Comparison of ENCODE assay signal across 24 cellular contexts in genomic region chr14:36667679-36668078, GRCh38. TPM values are rescaled to one million over a fixed set of nuclear protein-coding genes. Genes with fewer than 3 reads are reported as not detected.
DNase-seq lines count a peak whose midpoint lies in the region; ATAC-seq and TF ChIP-seq lines count a peak whose summit lies in the region.
"Had no signal": no experiment of that assay in that cellular context is flagged by ENCODE, and none has a peak within 500 bp of the region (broad histone marks: within the 10 kb centered on the region; RNA-seq: fewer than 3 reads in every experiment).

No MANE protein-coding gene starts in this region.

- H3K27me3 Mint-ChIP-seq in stimulated activated naive B cell treated with anti-CD40 and anti-IgM and Interleukin-4, amounts not matched to agents 10 μg/mL and 1 μg/mL and 100 μg/mL, for 72 hours = peaks cover 46 to 48% of the 10 kb centered on the region in 2 donors

- no peak for ATAC-seq in stimulated activated naive B cell treated with anti-CD40 and anti-IgM and Interleukin-4, amounts not matched to agents 10 μg/mL and 1 μg/mL and 100 μg/mL, for 72 hours (replicated peaks)
- no peak for ATAC-seq in HG03520 (IDR thresholded peaks at IDR 0.05; ENCODE audit: unreplicated experiment)
- ATAC-seq: CD8-positive, alpha-beta T cell had no signal

- peaks cover 4 to 14% of the 10 kb centered on the region in 2 donors for H3K36me3 Mint-ChIP-seq in stimulated activated naive B cell treated with anti-CD40 and anti-IgM and Interleukin-4, amounts not matched to agents 10 μg/mL and 1 μg/mL and 100 μg/mL, for 72 hours
- H3K36me3 Mint-ChIP-seq: CD8-positive, alpha-beta T cell had no signal

- no peaks in the 10 kb centered on the region for H3K36me3 ChIP-seq in iPS-18a (ENCODE audit: control insufficient read depth, low read depth, low read length)
- no peaks in the 10 kb centered on the region for H3K36me3 ChIP-seq in SJCRH30

- peaks cover 96% of the 10 kb centered on the region for H3K27me3 ChIP-seq in iPS-18a (ENCODE audit: control insufficient read depth, insufficient read depth, low read length)
- no peaks in the 10 kb centered on the region for H3K27me3 ChIP-seq in SJCRH30
- H3K27me3 ChIP-seq: SJSA1 had no signal

- peaks cover 8 to 16% of the 10 kb centered on the region in 2 donors for H3K4me1 Mint-ChIP-seq in stimulated activated naive B cell treated with anti-CD40 and anti-IgM and Interleukin-4, amounts not matched to agents 10 μg/mL and 1 μg/mL and 100 μg/mL, for 72 hours

- H3K9ac ChIP-seq in iPS-18a (ENCODE audit: low read length) = no peak overlapping the region

- peak overlapping the region; percentile 94 for H3K27ac ChIP-seq in VCaP
- no peak overlapping the region for H3K27ac ChIP-seq in iPS-18a (ENCODE audit: low read length)
- H3K27ac ChIP-seq in SJCRH30 = no peak overlapping the region
- H3K27ac ChIP-seq: SJSA1 had no signal

- H3K9me3 Mint-ChIP-seq in stimulated activated naive B cell treated with anti-CD40 and anti-IgM and Interleukin-4, amounts not matched to agents 10 μg/mL and 1 μg/mL and 100 μg/mL, for 72 hours = peaks cover 0 to 3% of the 10 kb centered on the region in 2 donors
- H3K9me3 Mint-ChIP-seq: CD8-positive, alpha-beta T cell had no signal

- no peak for TF ChIP-seq CTCF in VCaP (conservative IDR thresholded peaks at IDR 0.05)

- peak overlapping the region; percentile 63 for H3K27ac Mint-ChIP-seq in stimulated activated naive B cell treated with anti-CD40 and anti-IgM and Interleukin-4, amounts not matched to agents 10 μg/mL and 1 μg/mL and 100 μg/mL, for 72 hours
- H3K27ac Mint-ChIP-seq: CD8-positive, alpha-beta T cell had no signal

- peak overlapping the region; percentile 40 for H3K4me3 ChIP-seq in iPS-18a (ENCODE audit: low read length)
- H3K4me3 ChIP-seq in SJCRH30 = no peak overlapping the region
- H3K4me3 ChIP-seq: SJSA1 had no signal

- H3K9me3 ChIP-seq in iPS-18a (ENCODE audit: control insufficient read depth, low read depth, low read length) (no peaks in the 10 kb centered on the region), SJCRH30 (replicated peaks) (no peaks in the 10 kb centered on the region)
- H3K9me3 ChIP-seq: SJSA1 had no signal

- H3K4me1 ChIP-seq in iPS-18a (ENCODE audit: control insufficient read depth, low read depth, low read length) (peaks cover 18% of the 10 kb centered on the region), SJCRH30 (no peaks in the 10 kb centered on the region)

- DNase-seq in DMS79 treated with DMSO at 0.1 percent for 48 hours (lab: John Stamatoyannopoulos, UW) (peak; percentile 98), SJCRH30 (no peak)
- no peak for DNase-seq in stimulated activated naive B cell treated with anti-CD40 and anti-IgM and Interleukin-4, amounts not matched to agents 10 μg/mL and 1 μg/mL and 100 μg/mL, for 72 hours
- DNase-seq in activated effector memory CD4-positive, alpha-beta T cell treated with Interleukin-2 at 50 U/mL for 16 hours = no peak
- DNase-seq: AML-193; C1 segment of cervical spinal cord; Calu3; CD8-positive, alpha-beta T cell; DMS153; GDM1; GOT3; HCEC 1CT; KBM-7; MM.1S; NCI-H1048; NCI-H1417 treated with DMSO at 0.1 percent for 48 hours; NCI-H187 treated with DMSO at 0.1 percent for 48 hours; NCI-H2227 treated with DMSO at 0.1 percent for 48 hours; NCI-H524 treated with DMSO at 0.1 percent for 48 hours; NCI-H82 had no signal

- no peak overlapping the region for H3K4me3 Mint-ChIP-seq in stimulated activated naive B cell treated with anti-CD40 and anti-IgM and Interleukin-4, amounts not matched to agents 10 μg/mL and 1 μg/mL and 100 μg/mL, for 72 hours
- H3K4me3 Mint-ChIP-seq: CD8-positive, alpha-beta T cell had no signal

RNA-seq across cellular contexts. Expression of gene PAX9, which starts 6.0 kb away (rescaled TPM):
- not detected in 2 replicates for total RNA-seq in SJCRH30 (2014; rRNA removed; shearing (Covaris generic))
- total RNA-seq: CD8-positive, alpha-beta T cell had no signal
